18 cellular contexts compared by ENCODE assay signal in the genomic region with DNA sequence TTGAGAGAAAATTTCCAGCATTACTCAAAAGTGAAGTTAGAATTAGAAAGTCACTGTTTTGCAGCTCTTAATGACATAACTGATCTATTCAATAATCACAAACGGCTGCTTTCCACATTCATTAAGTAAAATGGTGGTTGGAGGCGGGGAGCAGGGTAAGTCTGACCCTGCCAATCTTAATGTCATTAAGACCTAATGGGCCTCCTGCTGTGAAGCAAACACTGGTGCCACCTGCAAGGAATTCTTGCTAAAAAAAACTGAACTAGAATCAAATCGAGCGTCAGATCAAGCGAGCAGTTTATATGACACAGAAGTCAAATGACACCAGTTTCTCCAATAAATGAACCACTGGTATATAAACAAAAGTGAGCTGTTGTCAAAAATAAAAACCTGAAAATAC.
DNase-seq lines count a peak whose midpoint lies in the region; ATAC-seq and TF ChIP-seq lines count a peak whose summit lies in the region.
"Had no signal": no experiment of that assay in that cellular context is flagged by ENCODE, and none has a peak within 500 bp of the region (broad histone marks: within the 10 kb centered on the region; RNA-seq: fewer than 3 reads in every experiment).

No MANE protein-coding gene starts in this region.

- peaks cover 0 to 22% of the 10 kb centered on the region in 2 donors for H3K36me3 Mint-ChIP-seq in activated naive CD4-positive, alpha-beta T cell treated with anti-CD3 and anti-CD28 coated beads, Interleukin-2, amount 50 U/mL, for 72 hours

- no peaks in the 10 kb centered on the region for H3K4me1 ChIP-seq in smooth muscle cell (ENCODE audit: low read depth)
- H3K4me1 ChIP-seq: Caco-2 had no signal

- DNase-seq in activated naive CD4-positive, alpha-beta T cell treated with anti-CD3 and anti-CD28 coated beads, Interleukin-2, amount 50 U/mL, for 72 hours (ENCODE audit: low spot score in 2 of 2): no peak
- no peak for DNase-seq in activated naive CD4-positive, alpha-beta T cell treated with anti-CD3 and anti-CD28 coated beads, Interleukin-2, amount 50 U/mL, for 16 hours
- DNase-seq in NCI-H146 treated with DMSO at 0.1 percent for 48 hours (lab: John Stamatoyannopoulos, UW; ENCODE audit: unreplicated experiment): peak; percentile 28
- DNase-seq in mesenteric fat pad (ENCODE audit: low spot score): peak; percentile 2
- DNase-seq in EL: no peak
- no peak for DNase-seq in smooth muscle cell (lab: John Stamatoyannopoulos, UW; ENCODE audit: unreplicated experiment)
- DNase-seq in DMS 273 treated with DMSO at 0.1 percent for 48 hours (lab: John Stamatoyannopoulos, UW): no peak
- DNase-seq: Caco-2; CD4-positive, alpha-beta T cell; DMS153; DMS79; GF-D8; HCEC 1CT; IMR-90 had no signal

- no peaks in the 10 kb centered on the region for H3K9me3 ChIP-seq in smooth muscle cell (replicated peaks; ENCODE audit: low read depth)
- H3K9me3 ChIP-seq: Caco-2 had no signal

- H3K9me3 Mint-ChIP-seq in activated naive CD4-positive, alpha-beta T cell treated with anti-CD3 and anti-CD28 coated beads, Interleukin-2, amount 50 U/mL, for 72 hours: peaks cover 17 to 18% of the 10 kb centered on the region in 2 donors

- no peak for ATAC-seq in activated naive CD4-positive, alpha-beta T cell treated with anti-CD3 and anti-CD28 coated beads, Interleukin-2, amount 50 U/mL, for 72 hours
- ATAC-seq: GM23338 had no signal

- no peaks in the 10 kb centered on the region for H3K36me3 ChIP-seq in smooth muscle cell (ENCODE audit: low read depth)
- H3K36me3 ChIP-seq: BLaER1 treated with 17β-estradiol and CSF1 and Interleukin-3, amounts not matched to agents 10 nM and 100 nM had no signal

- no peak for TF ChIP-seq CTCF in smooth muscle cell (IDR thresholded peaks at IDR 0.05; ENCODE audit: borderline replicate concordance, insufficient read depth, poor library complexity, severe bottlenecking)

- WGBS in smooth muscle cell (ENCODE audit: low lambda C conversion rate): 89% methylated on average over 5 of the region's 5 CpGs

- no peak overlapping the region for H3K4me2 ChIP-seq in smooth muscle cell
- H3K4me2 ChIP-seq: BLaER1 treated with 17β-estradiol and CSF1 and Interleukin-3, amounts not matched to agents 10 nM and 100 nM; GM23338 had no signal

- no peaks in the 10 kb centered on the region for H3K79me2 ChIP-seq in smooth muscle cell (ENCODE audit: low read depth)

- H3K27ac Mint-ChIP-seq in activated naive CD4-positive, alpha-beta T cell treated with anti-CD3 and anti-CD28 coated beads, Interleukin-2, amount 50 U/mL, for 72 hours: peak overlapping the region; percentile 22 to 32
- H3K27ac Mint-ChIP-seq: B cell; CD4-positive, alpha-beta T cell; GM23338 had no signal

- no peaks in the 10 kb centered on the region for H3F3A ChIP-seq in smooth muscle cell (ENCODE audit: low read depth)

- no peaks in the 10 kb centered on the region for H3K27me3 ChIP-seq in smooth muscle cell (ENCODE audit: low read depth)

- H4K20me1 ChIP-seq in smooth muscle cell (ENCODE audit: low read depth): no peaks in the 10 kb centered on the region
- H4K20me1 ChIP-seq: BLaER1 treated with 17β-estradiol and CSF1 and Interleukin-3, amounts not matched to agents 10 nM and 100 nM had no signal

- H3K4me3 ChIP-seq in smooth muscle cell: no peak overlapping the region
- H3K4me3 ChIP-seq: BLaER1 treated with 17β-estradiol and CSF1 and Interleukin-3, amounts not matched to agents 10 nM and 100 nM; GM23338 had no signal

- H2AFZ ChIP-seq in smooth muscle cell (ENCODE audit: low read depth): no peak overlapping the region
- H2AFZ ChIP-seq: GM23338 had no signal

- H3K27ac ChIP-seq in smooth muscle cell (ENCODE audit: low read depth): no peak overlapping the region
- H3K27ac ChIP-seq: BLaER1 treated with 17β-estradiol and CSF1 and Interleukin-3, amounts not matched to agents 10 nM and 100 nM; HL-60 had no signal

- H3K9ac ChIP-seq in smooth muscle cell (ENCODE audit: low read depth): no peak overlapping the region
- H3K9ac ChIP-seq: BLaER1 treated with 17β-estradiol and CSF1 and Interleukin-3, amounts not matched to agents 10 nM and 100 nM had no signal

Comparison
In these comparisons a context has a peak if more than half of its experiments do, and no peak if none do; other contexts are left out.
1. DNase-seq: peak in NCI-H146 treated with DMSO at 0.1 percent for 48 hours (single experiment) and mesenteric fat pad (single experiment); none in activated naive CD4-positive, alpha-beta T cell treated with anti-CD3 and anti-CD28 coated beads, Interleukin-2, amount 50 U/mL, for 72 hours (0 of 2), activated naive CD4-positive, alpha-beta T cell treated with anti-CD3 and anti-CD28 coated beads, Interleukin-2, amount 50 U/mL, for 16 hours (single experiment), EL (single experiment), smooth muscle cell (single experiment) and DMS 273 treated with DMSO at 0.1 percent for 48 hours (single experiment).